In genomic region chr6:52284460-52285173, GRCh38 we compare ENCODE assay signal across 1 cellular context.
TF ChIP-seq lines count a peak whose summit lies in the region.

MCM3 (minus strand) TSS chr6:52284742; CDS start chr6:52284674, 68 bp downstream.

TF ChIP-seq in HepG2, 621 proteins besides CTCF, POLR2A, EP300 and RAD21 (continued from another document and continues in another):
- TF ChIP-seq ZNF414 (CRISPR knock-in tag; IDR thresholded peaks at IDR 0.05) (peak; percentile 55; the same call in 1 of the 2 replicates), RBM39 (IDR thresholded peaks at IDR 0.05; ENCODE audit: low read depth, low read length, poor library complexity, severe bottlenecking) (peak; percentile 51), PHF20 (CRISPR knock-in tag; IDR thresholded peaks at IDR 0.05) (peak; percentile 80), ZNF569 (CRISPR knock-in tag; IDR thresholded peaks at IDR 0.05; ENCODE audit: borderline replicate concordance) (peak; percentile 90; the same call in 1 of the 2 replicates), KAT8 (CRISPR knock-in tag; IDR thresholded peaks at IDR 0.05) (peak; percentile 74), TBP (CRISPR knock-in tag; IDR thresholded peaks at IDR 0.05) (no peak), SNAI1 (CRISPR knock-in tag; IDR thresholded peaks at IDR 0.05; ENCODE audit: borderline replicate concordance) (0 out of 2 replicates have a peak, but pooled peaks have one; percentile 37), TOE1 (CRISPR knock-in tag; IDR thresholded peaks at IDR 0.05) (peak; percentile 59; the same call in 1 of the 2 replicates), CBX2 (IDR thresholded peaks at IDR 0.05; ENCODE audit: low read depth, low read length) (no peak), CBX2 (CRISPR knock-in tag; IDR thresholded peaks at IDR 0.05; ENCODE audit: low read depth) (peak; percentile 72), MIER2 (CRISPR knock-in tag; IDR thresholded peaks at IDR 0.05) (0 out of 2 replicates have a peak, but pooled peaks have one; percentile 59), TAF1 (CRISPR knock-in tag; IDR thresholded peaks at IDR 0.05) (peak; percentile 70), SKIL (CRISPR knock-in tag; IDR thresholded peaks at IDR 0.05; ENCODE audit: borderline replicate concordance) (peak; percentile 78), DNMT1 (CRISPR knock-in tag; IDR thresholded peaks at IDR 0.05) (0 out of 2 replicates have a peak, but pooled peaks have one; percentile 83), SRSF9 (IDR thresholded peaks at IDR 0.05; ENCODE audit: borderline replicate concordance, insufficient read depth, low read depth, low read length, poor library complexity, severe bottlenecking) (no peak), ELF3 (CRISPR knock-in tag; IDR thresholded peaks at IDR 0.05) (peak; percentile 60), RARA (CRISPR knock-in tag; IDR thresholded peaks at IDR 0.05) (peak; percentile 59; the same call in 1 of the 2 replicates), SMYD3 (CRISPR knock-in tag; IDR thresholded peaks at IDR 0.05) (peak; percentile 99), GABPA (IDR thresholded peaks at IDR 0.05; ENCODE audit: low read depth, low read length) (peak; percentile 78), GABPA (CRISPR knock-in tag; IDR thresholded peaks at IDR 0.05; ENCODE audit: low read depth) (peak; percentile 94), KDM5A (IDR thresholded peaks at IDR 0.05; ENCODE audit: borderline replicate concordance, low read length) (peak; percentile 73), NONO (IDR thresholded peaks at IDR 0.05) (no peak), NONO (CRISPR knock-in tag; conservative IDR thresholded peaks at IDR 0.05) (peak; percentile 89), PAXIP1 (CRISPR knock-in tag; conservative IDR thresholded peaks at IDR 0.05) (no peak; the same call in none of the 2 replicates), ZNF558 (CRISPR knock-in tag; IDR thresholded peaks at IDR 0.05; ENCODE audit: borderline replicate concordance) (peak; percentile 89; the same call in 1 of the 2 replicates), XRCC5 (optimal IDR thresholded peaks at IDR 0.05; ENCODE audit: low read length) (peak; percentile 83), KDM5B (CRISPR knock-in tag; IDR thresholded peaks at IDR 0.05; ENCODE audit: borderline replicate concordance) (peak; percentile 96; the same call in 1 of the 2 replicates), ZNF549 (CRISPR knock-in tag; IDR thresholded peaks at IDR 0.05) (no peak), ZMYM4 (CRISPR knock-in tag; IDR thresholded peaks at IDR 0.05) (peak; percentile 98), ARNTL (CRISPR knock-in tag; IDR thresholded peaks at IDR 0.05) (no peak), ZNF629 (CRISPR knock-in tag; conservative IDR thresholded peaks at IDR 0.05) (no peak), REXO4 (CRISPR knock-in tag; IDR thresholded peaks at IDR 0.05; ENCODE audit: borderline replicate concordance) (no peak; the same call in 1 of the 2 replicates), ZNF205 (CRISPR knock-in tag; IDR thresholded peaks at IDR 0.05) (no peak), SMAD3 (CRISPR knock-in tag; IDR thresholded peaks at IDR 0.05) (no peak), ZNF180 (CRISPR knock-in tag; IDR thresholded peaks at IDR 0.05; ENCODE audit: borderline replicate concordance, low read depth) (0 out of 2 replicates have a peak, but pooled peaks have one; percentile 55), NPAS2 (CRISPR knock-in tag; IDR thresholded peaks at IDR 0.05; ENCODE audit: borderline replicate concordance) (0 out of 2 replicates have a peak, but pooled peaks have one; percentile 82), TRIM22 (IDR thresholded peaks at IDR 0.05) (no peak), TRAFD1 (CRISPR knock-in tag; IDR thresholded peaks at IDR 0.05; ENCODE audit: borderline replicate concordance) (0 out of 2 replicates have a peak, but pooled peaks have one; percentile 29), ZBTB2 (CRISPR knock-in tag; IDR thresholded peaks at IDR 0.05; ENCODE audit: low read depth) (peak; percentile 87), TERF1 (CRISPR knock-in tag; IDR thresholded peaks at IDR 0.05) (no peak), HOXA7 (CRISPR knock-in tag; IDR thresholded peaks at IDR 0.05) (0 out of 2 replicates have a peak, but pooled peaks have one; percentile 81), NR2F2 (IDR thresholded peaks at IDR 0.05; ENCODE audit: borderline replicate concordance, low read depth) (no peak), ZNF775 (CRISPR knock-in tag; IDR thresholded peaks at IDR 0.05; ENCODE audit: borderline replicate concordance) (no peak; the same call in 1 of the 2 replicates), SATB2 (CRISPR knock-in tag; IDR thresholded peaks at IDR 0.05) (no peak), ARHGAP35 (CRISPR knock-in tag; IDR thresholded peaks at IDR 0.05; ENCODE audit: borderline replicate concordance) (peak; percentile 71; the same call in 1 of the 2 replicates), ZNF501 (CRISPR knock-in tag; IDR thresholded peaks at IDR 0.05) (peak; percentile 99), E2F2 (CRISPR knock-in tag; IDR thresholded peaks at IDR 0.05; ENCODE audit: borderline replicate concordance) (peak; percentile 85; the same call in 1 of the 2 replicates), ZNF138 (CRISPR knock-in tag; IDR thresholded peaks at IDR 0.05; ENCODE audit: low read depth) (peak; percentile 97), SP5 (CRISPR knock-in tag; IDR thresholded peaks at IDR 0.05; ENCODE audit: borderline replicate concordance, low read depth) (peak; percentile 87), ARID2 (CRISPR knock-in tag; IDR thresholded peaks at IDR 0.05; ENCODE audit: borderline replicate concordance) (peak; percentile 92; the same call in 1 of the 2 replicates), TAF15 (IDR thresholded peaks at IDR 0.05; ENCODE audit: low read depth, low read length, poor library complexity, severe bottlenecking) (no peak), HNRNPL (IDR thresholded peaks at IDR 0.05; ENCODE audit: low read depth, low read length) (peak; percentile 60; the same call in 1 of the 2 replicates), HOXA3 (CRISPR knock-in tag; IDR thresholded peaks at IDR 0.05) (peak; percentile 76), RFX3 (CRISPR knock-in tag; IDR thresholded peaks at IDR 0.05) (no peak), HOXA9 (CRISPR knock-in tag; IDR thresholded peaks at IDR 0.05; ENCODE audit: borderline replicate concordance) (peak; percentile 92; the same call in 1 of the 2 replicates)
